Comparison of ENCODE assay signal across 9 cellular contexts in genomic region chr19:11763611-11764010, GRCh38. TPM values are rescaled to one million over a fixed set of nuclear protein-coding genes. Genes with fewer than 3 reads are reported as not detected.
"Had no signal": no experiment of that assay in that cellular context is flagged by ENCODE, and none has a peak within 500 bp of the region (broad histone marks: within the 10 kb centered on the region; RNA-seq: fewer than 3 reads in every experiment).

No MANE protein-coding gene starts in this region.

- H2AFZ ChIP-seq: GM23338 had no signal

- H3K27ac ChIP-seq: HL-60, KMS-11 had no signal

- H3K9me3 ChIP-seq: HAP-1 had no signal

- ATAC-seq: GM23338, HCT116 had no signal

- DNase-seq: H7, IMR-90, KBM-7 had no signal

- H3K4me2 ChIP-seq: GM23338, KMS-11 had no signal

- H3K9ac ChIP-seq: KMS-11 had no signal

- FAIRE-seq: H1 had no signal

- H3K4me3 ChIP-seq: GM23338, HAP-1 had no signal

- H3K36me3 ChIP-seq: HAP-1 had no signal

RNA-seq across cellular contexts. Expression of gene ZNF441, which starts 3.2 kb away (rescaled TPM):
- total RNA-seq: H7 had no signal

RNA-seq across cellular contexts. Expression of gene ZNF823, which starts 24.9 kb away (rescaled TPM):
- total RNA-seq: H7 had no signal
